Comparison of ENCODE assay signal across 26 cellular contexts in genomic region chr2:235966396-235966795, GRCh38.
DNase-seq lines count a peak whose midpoint lies in the region; ATAC-seq and TF ChIP-seq lines count a peak whose summit lies in the region.
"Had no signal": no experiment of that assay in that cellular context is flagged by ENCODE, and none has a peak within 500 bp of the region (broad histone marks: within the 10 kb centered on the region; RNA-seq: fewer than 3 reads in every experiment).

No MANE protein-coding gene starts in this region.

- WGBS in endodermal cell (ENCODE audit: insufficient coverage in 1 of 2, insufficient read length in 1 of 2), 2 experiments = 84 to 100% methylated on average over 4 to 6 of the region's 6 CpGs

- H3K4me1 ChIP-seq in endodermal cell (ENCODE audit: control insufficient read depth, insufficient read depth, low read length) = no peaks in the 10 kb centered on the region
- H3K4me1 ChIP-seq: breast epithelium, lower lobe of right lung, SJSA1, upper lobe of right lung had no signal

- no peak overlapping the region for H3K27ac ChIP-seq in endodermal cell (ENCODE audit: low read depth, low read length)
- H3K27ac ChIP-seq: breast epithelium, coronary artery, lower lobe of right lung, SJSA1, upper lobe of right lung had no signal

- intact Hi-C loops in sciatic nerve (cut with DNase I) = no loop called here

- H3K27ac Mint-ChIP-seq in endodermal cell (no peak overlapping the region), type B pancreatic cell (no peak overlapping the region)
- H3K27ac Mint-ChIP-seq in stimulated activated effector memory CD8-positive, alpha-beta T cell treated with anti-CD3 and anti-CD28 coated beads, Interleukin-12 subunit alpha, Interleukin-12 subunit beta, amount 100 ng/mL, for 72 hours = no peak overlapping the region
- H3K27ac Mint-ChIP-seq: activated CD4-positive, alpha-beta T cell treated with anti-CD3 and anti-CD28 coated beads for 36 hours; activated T-cell treated with anti-CD3 and anti-CD28 coated beads, Interleukin-2, amount 50 U/mL, for 24 hours; IgD-negative memory B cell had no signal

- peak; percentile 44 for TF ChIP-seq CTCF in NB4 (IDR thresholded peaks at IDR 0.05; ENCODE audit: low read depth, low read length)
- TF ChIP-seq CTCF in endodermal cell (conservative IDR thresholded peaks at IDR 0.05) = peak; percentile 71
- TF ChIP-seq CTCF in type B pancreatic cell (conservative IDR thresholded peaks at IDR 0.05) = no peak

- peaks cover 18% of the 10 kb centered on the region for H3K36me3 ChIP-seq in endodermal cell (ENCODE audit: control insufficient read depth, insufficient read depth, low read length)
- H3K36me3 ChIP-seq: breast epithelium had no signal

- H3K4me3 ChIP-seq in NB4 (ENCODE audit: low read depth, low read length) (peak overlapping the region; percentile 80), endodermal cell (ENCODE audit: low read length) (no peak overlapping the region)
- H3K4me3 ChIP-seq: breast epithelium, coronary artery, GM12878, lower lobe of right lung, SJSA1, upper lobe of right lung had no signal

- DNase-seq in NCI-H82 (lab: John Stamatoyannopoulos, UW) (peak; percentile 11), NCI-H82 treated with DMSO at 0.1 percent for 48 hours (lab: John Stamatoyannopoulos, UW; ENCODE audit: unreplicated experiment) (no peak), NB4 (ENCODE audit: low read depth) (peak; percentile 95), endodermal cell (peak; percentile 64), sciatic nerve (ENCODE audit: low spot score) (peak; percentile 15), type B pancreatic cell (ENCODE audit: extremely low spot score, unreplicated experiment) (no peak)
- no peak for DNase-seq in stimulated activated CD4-positive, alpha-beta T cell treated with anti-CD3 and anti-CD28 coated beads, Interleukin-2, amount 100 ng/mL, for 24 hours
- no peak for DNase-seq in stimulated activated effector memory CD8-positive, alpha-beta T cell treated with anti-CD3 and anti-CD28 coated beads, Interleukin-12 subunit alpha, Interleukin-12 subunit beta, amount 100 ng/mL, for 72 hours (ENCODE audit: low spot score in 2 of 2)
- DNase-seq: 8988T; activated CD4-positive, alpha-beta T cell treated with anti-CD3 and anti-CD28 coated beads for 36 hours; activated naive CD4-positive, alpha-beta T cell treated with Interleukin-2 at 50 U/mL for 16 hours; activated T-cell treated with anti-CD3 and anti-CD28 coated beads, Interleukin-2, amount 50 U/mL, for 24 hours; CD8-positive, alpha-beta memory T cell; DMS153; kidney glomerular epithelial cell; lower lobe of right lung; NCI-H1436 treated with DMSO at 0.1 percent for 48 hours; NCI-H2107; NCI-H446 treated with DMSO at 0.1 percent for 48 hours; substantia nigra; upper lobe of right lung had no signal

- no peaks in the 10 kb centered on the region for H3K27me3 ChIP-seq in endodermal cell (ENCODE audit: control insufficient read depth, insufficient read depth, low read length, poor library complexity, severe bottlenecking)
- H3K27me3 ChIP-seq: breast epithelium, SJSA1, upper lobe of right lung had no signal

- TF ChIP-seq POLR2A in NB4 (IDR thresholded peaks at IDR 0.05; ENCODE audit: extremely low read depth, insufficient read length) = peak; percentile 20

- no peak overlapping the region for H3K4me3 Mint-ChIP-seq in endodermal cell
- no peak overlapping the region for H3K4me3 Mint-ChIP-seq in type B pancreatic cell
- no peak overlapping the region for H3K4me3 Mint-ChIP-seq in stimulated activated effector memory CD8-positive, alpha-beta T cell treated with anti-CD3 and anti-CD28 coated beads, Interleukin-12 subunit alpha, Interleukin-12 subunit beta, amount 100 ng/mL, for 72 hours
- H3K4me3 Mint-ChIP-seq: activated CD4-positive, alpha-beta T cell treated with anti-CD3 and anti-CD28 coated beads for 36 hours; activated T-cell treated with anti-CD3 and anti-CD28 coated beads, Interleukin-2, amount 50 U/mL, for 24 hours; CD8-positive, alpha-beta memory T cell; IgD-negative memory B cell had no signal

- H3K27me3 Mint-ChIP-seq in endodermal cell (ENCODE audit: insufficient read depth) (peaks cover 2% of the 10 kb centered on the region), type B pancreatic cell (no peaks in the 10 kb centered on the region)

- H3K9me3 ChIP-seq in endodermal cell (ENCODE audit: control insufficient read depth, low read length) = no peaks in the 10 kb centered on the region
- H3K9me3 ChIP-seq: breast epithelium, lower lobe of right lung, SJSA1, upper lobe of right lung had no signal

- no peak for ATAC-seq in sciatic nerve
- ATAC-seq in stimulated activated effector memory CD8-positive, alpha-beta T cell treated with anti-CD3 and anti-CD28 coated beads, Interleukin-12 subunit alpha, Interleukin-12 subunit beta, amount 100 ng/mL, for 72 hours = no peak
- ATAC-seq: activated CD4-positive, alpha-beta T cell treated with anti-CD3 and anti-CD28 coated beads for 36 hours; GM12878; lower lobe of right lung; upper lobe of right lung had no signal

- H3K9me3 Mint-ChIP-seq in endodermal cell = no peaks in the 10 kb centered on the region
- H3K9me3 Mint-ChIP-seq in type B pancreatic cell = no peaks in the 10 kb centered on the region
- no peaks in the 10 kb centered on the region for H3K9me3 Mint-ChIP-seq in stimulated activated effector memory CD8-positive, alpha-beta T cell treated with anti-CD3 and anti-CD28 coated beads, Interleukin-12 subunit alpha, Interleukin-12 subunit beta, amount 100 ng/mL, for 72 hours
- H3K9me3 Mint-ChIP-seq: activated T-cell treated with anti-CD3 and anti-CD28 coated beads, Interleukin-2, amount 50 U/mL, for 24 hours; CD8-positive, alpha-beta memory T cell; IgD-negative memory B cell had no signal

- H3K36me3 Mint-ChIP-seq in endodermal cell (ENCODE audit: low read depth) = peaks cover 16% of the 10 kb centered on the region
- peaks cover 27% of the 10 kb centered on the region for H3K36me3 Mint-ChIP-seq in type B pancreatic cell
- H3K36me3 Mint-ChIP-seq in stimulated activated effector memory CD8-positive, alpha-beta T cell treated with anti-CD3 and anti-CD28 coated beads, Interleukin-12 subunit alpha, Interleukin-12 subunit beta, amount 100 ng/mL, for 72 hours = peaks cover 22% of the 10 kb centered on the region
- H3K36me3 Mint-ChIP-seq: CD8-positive, alpha-beta memory T cell; IgD-negative memory B cell had no signal

- no peaks in the 10 kb centered on the region for H3K4me1 Mint-ChIP-seq in endodermal cell
- H3K4me1 Mint-ChIP-seq in type B pancreatic cell (ENCODE audit: unreplicated experiment) = no peaks in the 10 kb centered on the region
- peaks cover 21% of the 10 kb centered on the region for H3K4me1 Mint-ChIP-seq in stimulated activated effector memory CD8-positive, alpha-beta T cell treated with anti-CD3 and anti-CD28 coated beads, Interleukin-12 subunit alpha, Interleukin-12 subunit beta, amount 100 ng/mL, for 72 hours
- H3K4me1 Mint-ChIP-seq: activated CD4-positive, alpha-beta T cell treated with anti-CD3 and anti-CD28 coated beads for 36 hours; CD8-positive, alpha-beta memory T cell; IgD-negative memory B cell had no signal

- no peak overlapping the region for H3K9ac ChIP-seq in endodermal cell (ENCODE audit: extremely low read depth, low read length, poor library complexity, severe bottlenecking)

Comparison
In these comparisons a context has a peak if more than half of its experiments do, and no peak if none do; other contexts are left out.
1. DNase-seq: peak in NCI-H82 (single experiment), NB4 (single experiment), endodermal cell (single experiment) and sciatic nerve (single experiment); none in NCI-H82 treated with DMSO at 0.1 percent for 48 hours (single experiment), stimulated activated CD4-positive, alpha-beta T cell treated with anti-CD3 and anti-CD28 coated beads, Interleukin-2, amount 100 ng/mL, for 24 hours (0 of 2), type B pancreatic cell (single experiment) and stimulated activated effector memory CD8-positive, alpha-beta T cell treated with anti-CD3 and anti-CD28 coated beads, Interleukin-12 subunit alpha, Interleukin-12 subunit beta, amount 100 ng/mL, for 72 hours (0 of 2).